8 cellular contexts compared by ENCODE assay signal in genomic region chr21:44920694-44921604, GRCh38. TPM values are rescaled to one million over a fixed set of nuclear protein-coding genes. Genes with fewer than 3 reads are reported as not detected.
A peak's percentile ranks its signal among the peaks of the same experiment; 100 is the strongest.
DNase-seq lines count a peak whose midpoint lies in the region; ATAC-seq and TF ChIP-seq lines count a peak whose summit lies in the region.

Gene ITGB2 (minus strand): TSS chr21:44920899. CDS start chr21:44910782, 10,117 bp downstream.

- H3K9me3 ChIP-seq in OCI-LY1 (ENCODE audit: low read length): no peaks in the 10 kb centered on the region
- no peaks in the 10 kb centered on the region for H3K9me3 ChIP-seq in muscle layer of colon (ENCODE audit: low read length)
- no peaks in the 10 kb centered on the region for H3K9me3 ChIP-seq in upper lobe of right lung

- H3K9ac ChIP-seq in OCI-LY1 (ENCODE audit: low read length) (no peak within 1 kb of the TSS; the same call in 1 of the 2 replicates), muscle layer of colon (ENCODE audit: low read length) (no peak within 1 kb of the TSS)

- peaks cover 53% of the 10 kb centered on the region for H3K4me1 Mint-ChIP-seq in activated naive CD8-positive, alpha-beta T cell treated with anti-CD3 and anti-CD28 coated beads, Interleukin-2, amount 10 ng/mL, durations not matched to agents 7 days and 5 days

- H3K9me2 ChIP-seq in OCI-LY1 (ENCODE audit: low read depth, low read length): no peaks in the 10 kb centered on the region

- H3K27ac ChIP-seq in OCI-LY1 (ENCODE audit: low read depth, low read length, poor library complexity, severe bottlenecking) (no peak within 1 kb of the TSS), muscle layer of colon (ENCODE audit: low read depth, low read length) (peak within 1 kb of the TSS; percentile 13), upper lobe of right lung (peak within 1 kb of the TSS; percentile 73), RWPE1 (no peak within 1 kb of the TSS)

- H3K36me3 ChIP-seq in OCI-LY1 (ENCODE audit: insufficient read depth, low read length) (no peaks in the 10 kb centered on the region), muscle layer of colon (ENCODE audit: insufficient read depth, low read length) (no peaks in the 10 kb centered on the region), upper lobe of right lung (no peaks in the 10 kb centered on the region)

- no peak for TF ChIP-seq CTCF in OCI-LY1 (IDR thresholded peaks at IDR 0.05; ENCODE audit: low read length)
- no peak for TF ChIP-seq CTCF in upper lobe of right lung (IDR thresholded peaks at IDR 0.05)
- TF ChIP-seq CTCF in RWPE1 (conservative IDR thresholded peaks at IDR 0.05; ENCODE audit: low read depth): no peak

- H2AFZ ChIP-seq in OCI-LY1 (ENCODE audit: low read length): no peak within 1 kb of the TSS

- no peaks in the 10 kb centered on the region for H3F3A ChIP-seq in OCI-LY1 (ENCODE audit: insufficient read depth, low read length)

- H3K4me3 Mint-ChIP-seq in activated naive CD8-positive, alpha-beta T cell treated with anti-CD3 and anti-CD28 coated beads, Interleukin-2, amount 10 ng/mL, durations not matched to agents 7 days and 5 days: peak within 1 kb of the TSS; percentile 100

- peak; percentile 68 for DNase-seq in activated gamma-delta T cell treated with Interleukin-2 at 50 U/mL for 16 hours
- DNase-seq in activated gamma-delta T cell (lab: John Stamatoyannopoulos, UW): no peak
- DNase-seq in activated naive CD8-positive, alpha-beta T cell treated with anti-CD3 and anti-CD28 coated beads, Interleukin-2, amount 10 ng/mL, durations not matched to agents 7 days and 5 days: peak; percentile 70
- DNase-seq in upper lobe of right lung: peak; percentile 87
- DNase-seq in SW 1271 (lab: John Stamatoyannopoulos, UW): no peak
- DNase-seq in RWPE1 (ENCODE audit: low spot score): no peak

- POLR2A ChIA-PET in activated naive CD8-positive, alpha-beta T cell treated with anti-CD3 and anti-CD28 coated beads, Interleukin-2, amount 10 ng/mL, durations not matched to agents 7 days and 5 days (lab: Charles Lee): interaction anchor here (1.0 to 5.4 kb wide), 5 partner anchors 7 to 119 kb away, joined by 6 to 39 read pairs (median 9); partner anchors contain the start of genes PTTG1IP and UBE2G2
- POLR2A ChIA-PET in RWPE1 (lab: Yijun Ruan, JAX; ENCODE audit: low non-redundant PET): no interaction called here

- CTCF ChIA-PET in RWPE1 (lab: Yijun Ruan, JAX): no interaction called here

- peak within 1 kb of the TSS; percentile 99 for H3K27ac Mint-ChIP-seq in activated naive CD8-positive, alpha-beta T cell treated with anti-CD3 and anti-CD28 coated beads, Interleukin-2, amount 10 ng/mL, durations not matched to agents 7 days and 5 days

- intact Hi-C loops in upper lobe of right lung (cut with DNase I): no loop called here

- H3K4me2 ChIP-seq in OCI-LY1 (ENCODE audit: low read length): peak within 1 kb of the TSS; percentile 31; the same call in 1 of the 2 replicates

- peak; percentile 74 for ATAC-seq in activated naive CD8-positive, alpha-beta T cell treated with anti-CD3 and anti-CD28 coated beads, Interleukin-2, amount 10 ng/mL, durations not matched to agents 7 days and 5 days (ENCODE audit: low read depth)
- ATAC-seq in upper lobe of right lung: peak; percentile 84

- no peaks in the 10 kb centered on the region for H4K20me1 ChIP-seq in OCI-LY1 (ENCODE audit: insufficient read depth, low read length)

- no peaks in the 10 kb centered on the region for H3K27me3 Mint-ChIP-seq in activated naive CD8-positive, alpha-beta T cell treated with anti-CD3 and anti-CD28 coated beads, Interleukin-2, amount 10 ng/mL, durations not matched to agents 7 days and 5 days

- H3K27me3 ChIP-seq in OCI-LY1 (ENCODE audit: insufficient read depth, low read length): peaks cover 12% of the 10 kb centered on the region
- peaks cover 0 to 14% of the 10 kb centered on the region in 2 donors for H3K27me3 ChIP-seq in muscle layer of colon (ENCODE audit: control insufficient read depth in 1 of 2, insufficient read depth in 2 of 2, low read length in 2 of 2)
- peaks cover 7% of the 10 kb centered on the region for H3K27me3 ChIP-seq in upper lobe of right lung

- H3K36me3 Mint-ChIP-seq in activated naive CD8-positive, alpha-beta T cell treated with anti-CD3 and anti-CD28 coated beads, Interleukin-2, amount 10 ng/mL, durations not matched to agents 7 days and 5 days: peaks cover 36% of the 10 kb centered on the region

- H3K4me1 ChIP-seq in OCI-LY1 (ENCODE audit: insufficient read depth, low read length, severe bottlenecking) (no peaks in the 10 kb centered on the region), muscle layer of colon (ENCODE audit: insufficient read depth, low read length) (no peaks in the 10 kb centered on the region), upper lobe of right lung (peaks cover 33% of the 10 kb centered on the region)

- peak within 1 kb of the TSS; percentile 41 for H3K4me3 ChIP-seq in OCI-LY1 (ENCODE audit: low read depth, low read length, poor library complexity, severe bottlenecking)
- peak within 1 kb of the TSS in 1 of 2 donors; percentile 27 for H3K4me3 ChIP-seq in muscle layer of colon (ENCODE audit: low read depth in 1 of 2, low read length in 2 of 2)
- H3K4me3 ChIP-seq in upper lobe of right lung: peak within 1 kb of the TSS; percentile 50

- no peaks in the 10 kb centered on the region for H3K9me3 Mint-ChIP-seq in activated naive CD8-positive, alpha-beta T cell treated with anti-CD3 and anti-CD28 coated beads, Interleukin-2, amount 10 ng/mL, durations not matched to agents 7 days and 5 days

- no peaks in the 10 kb centered on the region for H3K79me2 ChIP-seq in OCI-LY1 (ENCODE audit: insufficient read depth, low read length)

RNA-seq across cellular contexts. Expression of gene ITGB2, which starts in this region (rescaled TPM):
- 100 to 1,000 TPM; 416 to 452 TPM for total RNA-seq in activated naive CD8-positive, alpha-beta T cell treated with anti-CD3 and anti-CD28 coated beads, Interleukin-2, amount 10 ng/mL, durations not matched to agents 7 days and 5 days
- total RNA-seq in upper lobe of right lung: 370 TPM

Comparison
In these comparisons a context has a peak if more than half of its experiments do, and no peak if none do; other contexts are left out.
1. DNase-seq: peak in activated gamma-delta T cell treated with Interleukin-2 at 50 U/mL for 16 hours (single experiment), activated naive CD8-positive, alpha-beta T cell treated with anti-CD3 and anti-CD28 coated beads, Interleukin-2, amount 10 ng/mL, durations not matched to agents 7 days and 5 days (single experiment) and upper lobe of right lung (single experiment); none in activated gamma-delta T cell (single experiment), SW 1271 (0 of 2) and RWPE1 (single experiment).
2. H3K27ac ChIP-seq: peak in muscle layer of colon (single experiment) and upper lobe of right lung (single experiment); none in OCI-LY1 (single experiment) and RWPE1 (single experiment).